ENCODE assay signal across 29 cellular contexts in the genomic region with DNA sequence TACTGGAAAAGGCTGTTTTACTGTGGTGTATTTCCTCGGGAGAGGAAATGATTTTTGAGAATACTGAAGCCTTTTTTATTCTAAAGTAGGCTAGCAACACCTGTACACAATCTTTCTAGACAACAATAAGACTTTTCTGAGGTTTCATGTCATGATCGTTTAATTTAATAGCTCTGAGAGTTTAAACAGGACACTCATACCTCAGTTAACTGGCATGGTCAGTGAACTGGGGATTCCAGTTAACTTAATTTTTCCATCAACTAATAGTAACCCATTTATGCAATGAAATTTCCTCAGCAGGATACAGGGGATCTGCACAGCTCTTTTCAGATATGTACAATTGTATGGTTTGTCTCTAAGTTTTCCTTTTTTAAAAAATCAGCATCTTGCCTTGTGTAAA.
"Had no signal": no experiment of that assay in that cellular context is flagged by ENCODE, and none has a peak within 500 bp of the region (broad histone marks: within the 10 kb centered on the region; RNA-seq: fewer than 3 reads in every experiment).

No MANE protein-coding gene starts in this region.

- H3K36me3 ChIP-seq: adrenal gland, heart left ventricle had no signal

- H3K4me3 ChIP-seq: adrenal gland, body of pancreas, heart left ventricle had no signal

- H3K4me1 ChIP-seq: adrenal gland, body of pancreas had no signal

- H3K9me3 ChIP-seq: adrenal gland, body of pancreas, heart left ventricle had no signal

- H3K27me3 ChIP-seq: adrenal gland, body of pancreas, heart left ventricle had no signal

- DNase-seq: activated B cell treated with CpG ODN at 0.5 μM for 24 hours; activated CD4-positive, alpha-beta T cell treated with anti-CD3 and anti-CD28 coated beads for 48 hours; activated CD4-positive, alpha-beta T cell treated with anti-CD3 and anti-CD28 coated beads, Interleukin-2, amount 50 U/mL, for 1 hour; activated CD4-positive, alpha-beta T cell treated with anti-CD3 and anti-CD28 coated beads, Interleukin-2, amount 50 U/mL, for 48 hours; activated CD8-positive, alpha-beta memory T cell treated with anti-CD3 and anti-CD28 coated beads for 24 hours; activated CD8-positive, alpha-beta T cell treated with anti-CD3 and anti-CD28 coated beads for 36 hours; activated effector memory CD4-positive, alpha-beta T cell treated with Interleukin-2 at 50 U/mL for 16 hours; activated gamma-delta T cell treated with Interleukin-2 at 50 U/mL for 16 hours; activated naive CD4-positive, alpha-beta T cell treated with anti-CD3 and anti-CD28 coated beads, Interleukin-2, amount 50 U/mL, for 16 hours; activated naive CD4-positive, alpha-beta T cell treated with Interleukin-2 at 50 U/mL for 16 hours; activated T-cell treated with anti-CD3 and anti-CD28 coated beads, Interleukin-2, amount 50 U/mL, for 4 hours; adrenal gland; amygdala; aorta; body of pancreas; caudate nucleus; cortex of kidney; dermis blood vessel endothelial cell; effector CD4-positive, alpha-beta T cell; effector memory CD8-positive, alpha-beta T cell; foreskin fibroblast; glutamatergic neuron; heart left ventricle; T-helper 2 cell had no signal

- ATAC-seq: activated CD4-positive, CD25-positive, alpha-beta regulatory T cell treated with anti-CD3 and anti-CD28 coated beads, Interleukin-2, amount 50 U/mL, for 24 hours; activated CD8-positive, alpha-beta T cell treated with anti-CD3 and anti-CD28 coated beads for 36 hours; activated T-cell treated with anti-CD3 and anti-CD28 coated beads, Interleukin-2, amount 50 U/mL, for 4 hours; activated T-helper 17 cell treated with anti-CD3 and anti-CD28 coated beads, Interleukin-2, amount 50 U/mL, for 72 hours; body of pancreas; effector memory CD8-positive, alpha-beta T cell; esophagus mucosa; heart left ventricle had no signal

- H3K27ac ChIP-seq: adrenal gland, body of pancreas, epithelial cell of prostate, VCaP had no signal
